ENCODE assay signal across 1 cellular context in genomic region chrX:153470411-153471363, GRCh38.
TF ChIP-seq lines count a peak whose summit lies in the region.

TSS of gene HAUS7 (minus strand) at chrX:153470576. CDS start at chrX:153470557, 19 bp downstream.

TF ChIP-seq in K562, 482 proteins besides CTCF, POLR2A, EP300 and RAD21 (continued from another document and continues in another):
- no peak for TF ChIP-seq HDAC6 (IDR thresholded peaks at IDR 0.05; ENCODE audit: low read depth, low read length)
- no peak for TF ChIP-seq CBFA2T2 (conservative IDR thresholded peaks at IDR 0.05)
- TF ChIP-seq POLR2AphosphoS2 (IDR thresholded peaks at IDR 0.05; ENCODE audit: low read length): no peak
- TF ChIP-seq, protein P1, sequence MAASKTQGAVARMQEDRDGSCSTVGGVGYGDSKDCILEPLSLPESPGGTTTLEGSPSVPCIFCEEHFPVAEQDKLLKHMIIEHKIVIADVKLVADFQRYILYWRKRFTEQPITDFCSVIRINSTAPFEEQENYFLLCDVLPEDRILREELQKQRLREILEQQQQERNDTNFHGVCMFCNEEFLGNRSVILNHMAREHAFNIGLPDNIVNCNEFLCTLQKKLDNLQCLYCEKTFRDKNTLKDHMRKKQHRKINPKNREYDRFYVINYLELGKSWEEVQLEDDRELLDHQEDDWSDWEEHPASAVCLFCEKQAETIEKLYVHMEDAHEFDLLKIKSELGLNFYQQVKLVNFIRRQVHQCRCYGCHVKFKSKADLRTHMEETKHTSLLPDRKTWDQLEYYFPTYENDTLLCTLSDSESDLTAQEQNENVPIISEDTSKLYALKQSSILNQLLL (CRISPR knock-in tag; IDR thresholded peaks at IDR 0.05; ENCODE audit: borderline replicate concordance): no peak
- no peak for TF ChIP-seq ZNF699 (CRISPR knock-in tag; IDR thresholded peaks at IDR 0.05; ENCODE audit: insufficient replicate concordance)
- TF ChIP-seq JUN (IDR thresholded peaks at IDR 0.05; ENCODE audit: borderline replicate concordance, low read depth, low read length): peak; percentile 21; the same call in 1 of the 2 replicates
- no peak for TF ChIP-seq JUN (CRISPR knock-in tag; IDR thresholded peaks at IDR 0.05; ENCODE audit: borderline replicate concordance)
- no peak for TF ChIP-seq ELF4 (CRISPR knock-in tag; IDR thresholded peaks at IDR 0.05)
- TF ChIP-seq HSF4 (CRISPR knock-in tag; IDR thresholded peaks at IDR 0.05; ENCODE audit: borderline replicate concordance): no peak
- TF ChIP-seq CHD2 (IDR thresholded peaks at IDR 0.05; ENCODE audit: low read depth, low read length): no peak
- peak; percentile 25; the same call in 1 of the 2 replicates for TF ChIP-seq ELF1 (tag; IDR thresholded peaks at IDR 0.05)
- no peak for TF ChIP-seq POLR3A (IDR thresholded peaks at IDR 0.05; ENCODE audit: borderline replicate concordance, extremely low read depth, insufficient read depth, insufficient read length)
- TF ChIP-seq ZNF217 (CRISPR knock-in tag; IDR thresholded peaks at IDR 0.05): no peak
- TF ChIP-seq, protein P2, sequence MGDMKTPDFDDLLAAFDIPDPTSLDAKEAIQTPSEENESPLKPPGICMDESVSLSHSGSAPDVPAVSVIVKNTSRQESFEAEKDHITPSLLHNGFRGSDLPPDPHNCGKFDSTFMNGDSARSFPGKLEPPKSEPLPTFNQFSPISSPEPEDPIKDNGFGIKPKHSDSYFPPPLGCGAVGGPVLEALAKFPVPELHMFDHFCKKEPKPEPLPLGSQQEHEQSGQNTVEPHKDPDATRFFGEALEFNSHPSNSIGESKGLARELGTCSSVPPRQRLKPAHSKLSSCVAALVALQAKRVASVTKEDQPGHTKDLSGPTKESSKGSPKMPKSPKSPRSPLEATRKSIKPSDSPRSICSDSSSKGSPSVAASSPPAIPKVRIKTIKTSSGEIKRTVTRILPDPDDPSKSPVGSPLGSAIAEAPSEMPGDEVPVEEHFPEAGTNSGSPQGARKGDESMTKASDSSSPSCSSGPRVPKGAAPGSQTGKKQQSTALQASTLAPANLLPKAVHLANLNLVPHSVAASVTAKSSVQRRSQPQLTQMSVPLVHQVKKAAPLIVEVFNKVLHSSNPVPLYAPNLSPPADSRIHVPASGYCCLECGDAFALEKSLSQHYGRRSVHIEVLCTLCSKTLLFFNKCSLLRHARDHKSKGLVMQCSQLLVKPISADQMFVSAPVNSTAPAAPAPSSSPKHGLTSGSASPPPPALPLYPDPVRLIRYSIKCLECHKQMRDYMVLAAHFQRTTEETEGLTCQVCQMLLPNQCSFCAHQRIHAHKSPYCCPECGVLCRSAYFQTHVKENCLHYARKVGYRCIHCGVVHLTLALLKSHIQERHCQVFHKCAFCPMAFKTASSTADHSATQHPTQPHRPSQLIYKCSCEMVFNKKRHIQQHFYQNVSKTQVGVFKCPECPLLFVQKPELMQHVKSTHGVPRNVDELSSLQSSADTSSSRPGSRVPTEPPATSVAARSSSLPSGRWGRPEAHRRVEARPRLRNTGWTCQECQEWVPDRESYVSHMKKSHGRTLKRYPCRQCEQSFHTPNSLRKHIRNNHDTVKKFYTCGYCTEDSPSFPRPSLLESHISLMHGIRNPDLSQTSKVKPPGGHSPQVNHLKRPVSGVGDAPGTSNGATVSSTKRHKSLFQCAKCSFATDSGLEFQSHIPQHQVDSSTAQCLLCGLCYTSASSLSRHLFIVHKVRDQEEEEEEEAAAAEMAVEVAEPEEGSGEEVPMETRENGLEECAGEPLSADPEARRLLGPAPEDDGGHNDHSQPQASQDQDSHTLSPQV (IDR thresholded peaks at IDR 0.05): no peak
- TF ChIP-seq NFIX (CRISPR knock-in tag; IDR thresholded peaks at IDR 0.05; ENCODE audit: low read depth): no peak
- no peak for TF ChIP-seq E2F1 (CRISPR knock-in tag; IDR thresholded peaks at IDR 0.05)
- 0 out of 2 replicates have a peak, but pooled peaks have one; percentile 9 for TF ChIP-seq BHLHE40 (IDR thresholded peaks at IDR 0.05; ENCODE audit: low read length)
- TF ChIP-seq, protein P3, sequence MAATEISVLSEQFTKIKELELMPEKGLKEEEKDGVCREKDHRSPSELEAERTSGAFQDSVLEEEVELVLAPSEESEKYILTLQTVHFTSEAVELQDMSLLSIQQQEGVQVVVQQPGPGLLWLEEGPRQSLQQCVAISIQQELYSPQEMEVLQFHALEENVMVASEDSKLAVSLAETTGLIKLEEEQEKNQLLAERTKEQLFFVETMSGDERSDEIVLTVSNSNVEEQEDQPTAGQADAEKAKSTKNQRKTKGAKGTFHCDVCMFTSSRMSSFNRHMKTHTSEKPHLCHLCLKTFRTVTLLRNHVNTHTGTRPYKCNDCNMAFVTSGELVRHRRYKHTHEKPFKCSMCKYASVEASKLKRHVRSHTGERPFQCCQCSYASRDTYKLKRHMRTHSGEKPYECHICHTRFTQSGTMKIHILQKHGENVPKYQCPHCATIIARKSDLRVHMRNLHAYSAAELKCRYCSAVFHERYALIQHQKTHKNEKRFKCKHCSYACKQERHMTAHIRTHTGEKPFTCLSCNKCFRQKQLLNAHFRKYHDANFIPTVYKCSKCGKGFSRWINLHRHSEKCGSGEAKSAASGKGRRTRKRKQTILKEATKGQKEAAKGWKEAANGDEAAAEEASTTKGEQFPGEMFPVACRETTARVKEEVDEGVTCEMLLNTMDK (IDR thresholded peaks at IDR 0.05; ENCODE audit: borderline replicate concordance, insufficient read depth, low read depth, low read length, poor library complexity, severe bottlenecking): peak; percentile 46
- no peak for TF ChIP-seq CCNT2 (IDR thresholded peaks at IDR 0.05; ENCODE audit: borderline replicate concordance, extremely low read depth, insufficient read length, low read depth, low read length)
- TF ChIP-seq, protein P4, sequence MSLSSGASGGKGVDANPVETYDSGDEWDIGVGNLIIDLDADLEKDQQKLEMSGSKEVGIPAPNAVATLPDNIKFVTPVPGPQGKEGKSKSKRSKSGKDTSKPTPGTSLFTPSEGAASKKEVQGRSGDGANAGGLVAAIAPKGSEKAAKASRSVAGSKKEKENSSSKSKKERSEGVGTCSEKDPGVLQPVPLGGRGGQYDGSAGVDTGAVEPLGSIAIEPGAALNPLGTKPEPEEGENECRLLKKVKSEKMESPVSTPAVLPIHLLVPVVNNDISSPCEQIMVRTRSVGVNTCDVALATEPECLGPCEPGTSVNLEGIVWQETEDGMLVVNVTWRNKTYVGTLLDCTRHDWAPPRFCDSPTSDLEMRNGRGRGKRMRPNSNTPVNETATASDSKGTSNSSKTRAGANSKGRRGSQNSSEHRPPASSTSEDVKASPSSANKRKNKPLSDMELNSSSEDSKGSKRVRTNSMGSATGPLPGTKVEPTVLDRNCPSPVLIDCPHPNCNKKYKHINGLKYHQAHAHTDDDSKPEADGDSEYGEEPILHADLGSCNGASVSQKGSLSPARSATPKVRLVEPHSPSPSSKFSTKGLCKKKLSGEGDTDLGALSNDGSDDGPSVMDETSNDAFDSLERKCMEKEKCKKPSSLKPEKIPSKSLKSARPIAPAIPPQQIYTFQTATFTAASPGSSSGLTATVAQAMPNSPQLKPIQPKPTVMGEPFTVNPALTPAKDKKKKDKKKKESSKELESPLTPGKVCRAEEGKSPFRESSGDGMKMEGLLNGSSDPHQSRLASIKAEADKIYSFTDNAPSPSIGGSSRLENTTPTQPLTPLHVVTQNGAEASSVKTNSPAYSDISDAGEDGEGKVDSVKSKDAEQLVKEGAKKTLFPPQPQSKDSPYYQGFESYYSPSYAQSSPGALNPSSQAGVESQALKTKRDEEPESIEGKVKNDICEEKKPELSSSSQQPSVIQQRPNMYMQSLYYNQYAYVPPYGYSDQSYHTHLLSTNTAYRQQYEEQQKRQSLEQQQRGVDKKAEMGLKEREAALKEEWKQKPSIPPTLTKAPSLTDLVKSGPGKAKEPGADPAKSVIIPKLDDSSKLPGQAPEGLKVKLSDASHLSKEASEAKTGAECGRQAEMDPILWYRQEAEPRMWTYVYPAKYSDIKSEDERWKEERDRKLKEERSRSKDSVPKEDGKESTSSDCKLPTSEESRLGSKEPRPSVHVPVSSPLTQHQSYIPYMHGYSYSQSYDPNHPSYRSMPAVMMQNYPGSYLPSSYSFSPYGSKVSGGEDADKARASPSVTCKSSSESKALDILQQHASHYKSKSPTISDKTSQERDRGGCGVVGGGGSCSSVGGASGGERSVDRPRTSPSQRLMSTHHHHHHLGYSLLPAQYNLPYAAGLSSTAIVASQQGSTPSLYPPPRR (CRISPR knock-in tag; IDR thresholded peaks at IDR 0.05; ENCODE audit: borderline replicate concordance): no peak
- no peak; the same call in 1 of the 2 replicates for TF ChIP-seq ZNF407 (IDR thresholded peaks at IDR 0.05; ENCODE audit: low read depth)
- TF ChIP-seq POLR2G (IDR thresholded peaks at IDR 0.05; ENCODE audit: low read depth, low read length): peak; percentile 80
- no peak for TF ChIP-seq SREBF1 (IDR thresholded peaks at IDR 0.05; ENCODE audit: borderline replicate concordance, low read depth, low read length)
- peak in 1 of 2 experiments; percentile 23; a peak in 1 of 4 replicates for TF ChIP-seq MAZ (CRISPR knock-in tag; conservative IDR thresholded peaks at IDR 0.05 in 1 of 2, IDR thresholded peaks at IDR 0.05 in 1 of 2)
- TF ChIP-seq PYGO2 (tag; IDR thresholded peaks at IDR 0.05): no peak
- TF ChIP-seq ZNF639 (CRISPR knock-in tag; conservative IDR thresholded peaks at IDR 0.05 in 1 of 2, IDR thresholded peaks at IDR 0.05 in 1 of 2): peak in 1 of 2 experiments; percentile 97; a peak in 2 of 4 replicates
- TF ChIP-seq RCOR1 (IDR thresholded peaks at IDR 0.05; ENCODE audit: borderline replicate concordance in 1 of 2, low read depth in 2 of 2, low read length in 2 of 2): peak in 1 of 2 experiments; percentile 46; a peak in 2 of 4 replicates
- TF ChIP-seq CXXC5 (CRISPR knock-in tag; IDR thresholded peaks at IDR 0.05): peak; percentile 69; the same call in 1 of the 2 replicates
- TF ChIP-seq SMARCC2 (IDR thresholded peaks at IDR 0.05; ENCODE audit: low read depth): no peak
- TF ChIP-seq SIN3A (IDR thresholded peaks at IDR 0.05; ENCODE audit: borderline replicate concordance in 2 of 2, control insufficient read depth in 1 of 2, low read depth in 2 of 2, low read length in 2 of 2): no peak; a peak in 1 of 4 replicates
- peak; percentile 77 for TF ChIP-seq RBFOX2 (IDR thresholded peaks at IDR 0.05; ENCODE audit: low read depth, low read length)
- 0 out of 2 replicates have a peak, but pooled peaks have one; percentile 42 for TF ChIP-seq MYNN (IDR thresholded peaks at IDR 0.05)
- TF ChIP-seq MYNN (CRISPR knock-in tag; IDR thresholded peaks at IDR 0.05): no peak
